22 cellular contexts compared by ENCODE assay signal in the genomic region with DNA sequence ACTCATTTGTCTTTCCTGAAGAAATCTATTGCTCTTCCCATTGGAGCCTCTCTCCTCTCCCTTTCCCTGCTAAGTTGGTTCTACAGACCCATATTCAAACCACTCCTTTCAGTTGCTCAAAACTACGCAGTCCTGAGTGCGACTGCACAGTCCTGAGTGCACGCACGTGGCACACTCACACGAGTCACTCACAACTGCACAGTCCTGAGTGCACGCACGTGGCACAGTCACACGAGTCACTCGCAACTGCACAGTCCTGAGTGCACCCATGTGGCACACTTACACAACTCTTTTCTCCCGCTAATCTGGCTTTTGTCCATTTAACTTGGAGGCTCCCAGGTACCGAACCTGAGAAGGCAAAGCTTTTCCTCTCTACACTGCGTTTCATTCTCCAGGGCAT.
A peak's percentile ranks its signal among the peaks of the same experiment; 100 is the strongest.
DNase-seq lines count a peak whose midpoint lies in the region; ATAC-seq, FAIRE-seq and TF ChIP-seq lines count a peak whose summit lies in the region.
"Had no signal": no experiment of that assay in that cellular context is flagged by ENCODE, and none has a peak within 500 bp of the region (broad histone marks: within the 10 kb centered on the region; RNA-seq: fewer than 3 reads in every experiment).

No MANE protein-coding gene starts in this region.

- H3K27me3 Mint-ChIP-seq in activated CD4-positive, alpha-beta T cell treated with anti-CD3 and anti-CD28 coated beads, Interleukin-2, amount 10 ng/mL, durations not matched to agents 24 days and 14 days = peaks cover 5% of the 10 kb centered on the region
- peaks cover 7% of the 10 kb centered on the region for H3K27me3 Mint-ChIP-seq in osteocyte (ENCODE audit: unreplicated experiment)
- H3K27me3 Mint-ChIP-seq: B cell had no signal

- H3K9me3 Mint-ChIP-seq in activated CD4-positive, alpha-beta T cell treated with anti-CD3 and anti-CD28 coated beads, Interleukin-2, amount 10 ng/mL, durations not matched to agents 24 days and 14 days = peaks cover 4% of the 10 kb centered on the region
- H3K9me3 Mint-ChIP-seq in osteocyte (ENCODE audit: unreplicated experiment) = no peaks in the 10 kb centered on the region
- H3K9me3 Mint-ChIP-seq: CD8-positive, alpha-beta T cell had no signal

- FAIRE-seq in bronchial epithelial cell (lab: Jason Lieb, UNC) (peak; percentile 18), urothelium cell line (lab: Jason Lieb, UNC) (peak; percentile 58)
- FAIRE-seq: A204.1, G401.6, GM19239, H1 had no signal

- intact Hi-C loops in activated CD4-positive, alpha-beta T cell treated with anti-CD3 and anti-CD28 coated beads, Interleukin-2, amount 10 ng/mL, durations not matched to agents 24 days and 14 days (cut with micrococcal nuclease) = no loop called here

- TF ChIP-seq CTCF in bronchial epithelial cell (IDR thresholded peaks at IDR 0.05; ENCODE audit: insufficient read depth, low read length, severe bottlenecking) = no peak
- no peak for TF ChIP-seq CTCF in osteocyte (IDR thresholded peaks at IDR 0.05)

- no peaks in the 10 kb centered on the region for H3K4me1 Mint-ChIP-seq in activated CD4-positive, alpha-beta T cell treated with anti-CD3 and anti-CD28 coated beads, Interleukin-2, amount 10 ng/mL, durations not matched to agents 24 days and 14 days
- peaks cover 3% of the 10 kb centered on the region for H3K4me1 Mint-ChIP-seq in osteocyte (ENCODE audit: unreplicated experiment)
- H3K4me1 Mint-ChIP-seq: B cell; CD4-positive, CD25-positive, alpha-beta regulatory T cell had no signal

- H3K27me3 ChIP-seq in bronchial epithelial cell (ENCODE audit: control insufficient read depth, insufficient read depth, low read length) = no peaks in the 10 kb centered on the region
- H3K27me3 ChIP-seq: BLaER1 had no signal

- H3K4me3 Mint-ChIP-seq in activated CD4-positive, alpha-beta T cell treated with anti-CD3 and anti-CD28 coated beads, Interleukin-2, amount 10 ng/mL, durations not matched to agents 24 days and 14 days = no peak overlapping the region
- H3K4me3 Mint-ChIP-seq in osteocyte (ENCODE audit: unreplicated experiment) = no peak overlapping the region
- H3K4me3 Mint-ChIP-seq: B cell; CD4-positive, CD25-positive, alpha-beta regulatory T cell; CD8-positive, alpha-beta T cell had no signal

- peak; percentile 47 for DNase-seq in activated CD4-positive, alpha-beta T cell treated with anti-CD3 and anti-CD28 coated beads, Interleukin-2, amount 10 ng/mL, durations not matched to agents 24 days and 14 days
- no peak for DNase-seq in activated CD4-positive, alpha-beta T cell treated with anti-CD3 and anti-CD28 coated beads for 1 hour
- DNase-seq in bronchial epithelial cell (ENCODE audit: low read depth) (no peak), osteocyte (ENCODE audit: extremely low spot score, unreplicated experiment) (peak; percentile 65), urothelium cell line (ENCODE audit: low spot score) (no peak), KG1 (lab: John Stamatoyannopoulos, UW) (no peak)
- DNase-seq in activated CD4-positive, CD25-positive, alpha-beta regulatory T cell (lab: John Stamatoyannopoulos, UW) = no peak
- DNase-seq: Caco-2; CD4-positive, CD25-positive, alpha-beta regulatory T cell; DMS153; DND-41; GM23248; H7; HCEC 1CT had no signal

- H3K36me3 ChIP-seq in bronchial epithelial cell (ENCODE audit: control insufficient read depth, insufficient read depth, low read length) = no peaks in the 10 kb centered on the region
- H3K36me3 ChIP-seq: BLaER1 had no signal

- no peaks in the 10 kb centered on the region for H3K36me3 Mint-ChIP-seq in activated CD4-positive, alpha-beta T cell treated with anti-CD3 and anti-CD28 coated beads, Interleukin-2, amount 10 ng/mL, durations not matched to agents 24 days and 14 days (ENCODE audit: low read depth)
- no peaks in the 10 kb centered on the region for H3K36me3 Mint-ChIP-seq in osteocyte (ENCODE audit: unreplicated experiment)
- H3K36me3 Mint-ChIP-seq: CD8-positive, alpha-beta T cell had no signal

- ATAC-seq in HG03108 (IDR thresholded peaks at IDR 0.05; ENCODE audit: unreplicated experiment) = no peak
- ATAC-seq: CD8-positive, alpha-beta T cell had no signal

- H3K27ac Mint-ChIP-seq in activated CD4-positive, alpha-beta T cell treated with anti-CD3 and anti-CD28 coated beads, Interleukin-2, amount 10 ng/mL, durations not matched to agents 24 days and 14 days = no peak overlapping the region
- H3K27ac Mint-ChIP-seq in osteocyte (ENCODE audit: unreplicated experiment) = no peak overlapping the region
- H3K27ac Mint-ChIP-seq: B cell; CD4-positive, CD25-positive, alpha-beta regulatory T cell; CD8-positive, alpha-beta T cell had no signal

- no peak overlapping the region for H3K4me3 ChIP-seq in bronchial epithelial cell (ENCODE audit: low read depth, low read length)
- H3K4me3 ChIP-seq: BLaER1, GM23248 had no signal

Comparison
In these comparisons a context has a peak if more than half of its experiments do, and no peak if none do; other contexts are left out.
1. DNase-seq: peak in activated CD4-positive, alpha-beta T cell treated with anti-CD3 and anti-CD28 coated beads, Interleukin-2, amount 10 ng/mL, durations not matched to agents 24 days and 14 days (single experiment) and osteocyte (single experiment); none in activated CD4-positive, alpha-beta T cell treated with anti-CD3 and anti-CD28 coated beads for 1 hour (single experiment), bronchial epithelial cell (single experiment), urothelium cell line (single experiment), KG1 (single experiment) and activated CD4-positive, CD25-positive, alpha-beta regulatory T cell (0 of 4).